ENCODE assay signal across 26 cellular contexts in genomic region chr3:36790765-36791164, GRCh38. TPM values are rescaled to one million over a fixed set of nuclear protein-coding genes. Genes with fewer than 3 reads are reported as not detected.
"Had no signal": no experiment of that assay in that cellular context is flagged by ENCODE, and none has a peak within 500 bp of the region (broad histone marks: within the 10 kb centered on the region; RNA-seq: fewer than 3 reads in every experiment).

No MANE protein-coding gene starts in this region.

- H3K4me1 ChIP-seq: colonic mucosa, esophagus squamous epithelium, gastrocnemius medialis, left lung, lower lobe of right lung had no signal

- H3K4me3 ChIP-seq: colonic mucosa, dorsolateral prefrontal cortex, esophagus squamous epithelium, gastrocnemius medialis, heart right ventricle, left lung, lower lobe of right lung, mucosa of descending colon had no signal

- H3K9me3 ChIP-seq: colonic mucosa, esophagus squamous epithelium, gastrocnemius medialis, heart right ventricle, left lung, lower lobe of right lung, mucosa of descending colon had no signal

- H3K27me3 ChIP-seq: colonic mucosa, esophagus squamous epithelium, gastrocnemius medialis, left lung had no signal

- H3K27ac ChIP-seq: colonic mucosa, dorsolateral prefrontal cortex, esophagus squamous epithelium, gastrocnemius medialis, heart right ventricle, left lung, lower lobe of right lung had no signal

- FAIRE-seq: endothelial cell of umbilical vein, islet of Langerhans, keratinocyte had no signal

- H3K36me3 ChIP-seq: colonic mucosa, esophagus squamous epithelium, gastrocnemius medialis, heart right ventricle, left lung, lower lobe of right lung had no signal

- DNase-seq: colonic mucosa; cortex of kidney; dermis blood vessel endothelial cell; dorsolateral prefrontal cortex; effector CD4-positive, alpha-beta T cell; effector memory CD4-positive, alpha-beta T cell; esophagus squamous epithelium; foreskin fibroblast; foreskin melanocyte; gastrocnemius medialis; glutamatergic neuron; heart right ventricle; hippocampal formation; left cardiac atrium; left lung; left ventricle myocardium superior; lower lobe of right lung; mesenchymal stem cell; mucosa of descending colon had no signal

RNA-seq across cellular contexts. Expression of gene DCLK3, which starts 26.4 kb away (rescaled TPM):
- total RNA-seq: chondrocyte, endothelial cell of umbilical vein, glomerular endothelial cell, lung microvascular endothelial cell, myocyte had no signal
